ENCODE assay signal across 2 cellular contexts in the genomic region with DNA sequence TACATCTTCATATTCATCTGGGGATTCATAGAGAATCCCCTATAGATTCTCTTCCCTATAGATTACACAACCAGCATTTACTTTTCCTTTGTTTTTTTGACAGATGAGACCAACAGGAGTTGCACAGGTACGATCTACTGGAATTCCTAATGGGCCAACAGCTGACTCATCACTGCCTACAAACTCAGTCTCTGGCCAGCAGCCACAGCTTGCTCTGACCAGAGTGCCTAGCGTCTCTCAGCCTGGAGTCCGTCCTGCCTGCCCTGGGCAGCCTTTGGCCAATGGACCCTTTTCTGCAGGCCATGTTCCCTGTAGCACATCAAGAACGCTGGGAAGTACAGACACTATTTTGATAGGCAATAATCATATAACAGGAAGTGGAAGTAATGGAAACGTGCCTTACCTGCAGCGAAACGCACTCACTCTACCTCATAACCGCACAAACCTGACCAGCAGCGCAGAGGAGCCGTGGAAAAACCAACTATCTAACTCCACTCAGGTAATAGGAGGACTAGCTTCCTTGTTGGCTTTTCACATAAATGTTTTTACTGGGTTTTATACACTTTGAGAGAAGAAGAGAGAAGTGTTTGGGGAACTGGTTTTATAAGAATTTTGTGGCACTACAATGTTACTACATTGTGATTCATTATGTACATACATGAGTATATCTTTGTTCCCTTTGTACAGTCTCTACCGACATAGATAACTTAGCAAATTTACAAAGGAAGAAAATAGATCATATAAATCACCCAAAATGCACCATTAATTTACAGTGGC.
TF ChIP-seq lines count a peak whose summit lies in the region.

No MANE protein-coding gene starts in this region.

TF ChIP-seq in liver, 16 proteins besides CTCF, POLR2A, EP300 and RAD21:
- TF ChIP-seq HNF4A (conservative IDR thresholded peaks at IDR 0.05) (peak; percentile 59 to 69), FOXA1 (IDR thresholded peaks at IDR 0.05) (no peak), JUND (IDR thresholded peaks at IDR 0.05) (peak; percentile 21 to 31), RXRA (IDR thresholded peaks at IDR 0.05) (peak in 1 of 2 donors; percentile 10)

TF ChIP-seq in HepG2, 621 proteins besides CTCF, POLR2A, EP300 and RAD21:
- TF ChIP-seq RARG (CRISPR knock-in tag; IDR thresholded peaks at IDR 0.05; ENCODE audit: low read depth): no peak
- TF ChIP-seq BRCA1 (CRISPR knock-in tag; IDR thresholded peaks at IDR 0.05): no peak
- no peak for TF ChIP-seq ESRRA (CRISPR knock-in tag; IDR thresholded peaks at IDR 0.05; ENCODE audit: low read depth)
- TF ChIP-seq ZNF782 (CRISPR knock-in tag; IDR thresholded peaks at IDR 0.05; ENCODE audit: borderline replicate concordance): no peak
- no peak for TF ChIP-seq GTF2F1 (IDR thresholded peaks at IDR 0.05; ENCODE audit: low read length)
- no peak for TF ChIP-seq ZNF101 (CRISPR knock-in tag; IDR thresholded peaks at IDR 0.05; ENCODE audit: borderline replicate concordance, low read depth)
- TF ChIP-seq, protein P1, sequence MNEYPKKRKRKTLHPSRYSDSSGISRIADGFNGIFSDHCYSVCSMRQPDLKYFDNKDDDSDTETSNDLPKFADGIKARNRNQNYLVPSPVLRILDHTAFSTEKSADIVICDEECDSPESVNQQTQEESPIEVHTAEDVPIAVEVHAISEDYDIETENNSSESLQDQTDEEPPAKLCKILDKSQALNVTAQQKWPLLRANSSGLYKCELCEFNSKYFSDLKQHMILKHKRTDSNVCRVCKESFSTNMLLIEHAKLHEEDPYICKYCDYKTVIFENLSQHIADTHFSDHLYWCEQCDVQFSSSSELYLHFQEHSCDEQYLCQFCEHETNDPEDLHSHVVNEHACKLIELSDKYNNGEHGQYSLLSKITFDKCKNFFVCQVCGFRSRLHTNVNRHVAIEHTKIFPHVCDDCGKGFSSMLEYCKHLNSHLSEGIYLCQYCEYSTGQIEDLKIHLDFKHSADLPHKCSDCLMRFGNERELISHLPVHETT (CRISPR knock-in tag; conservative IDR thresholded peaks at IDR 0.05): no peak
